1 cellular context compared by ENCODE assay signal in genomic region chr5:32320576-32320975, GRCh38.
TF ChIP-seq lines count a peak whose summit lies in the region.

No MANE protein-coding gene starts in this region.

TF ChIP-seq in HepG2, 621 proteins besides CTCF, POLR2A, EP300 and RAD21:
- TF ChIP-seq ZNF687 (CRISPR knock-in tag; IDR thresholded peaks at IDR 0.05) (0 out of 2 replicates have a peak, but pooled peaks have one; percentile 12), ISX (CRISPR knock-in tag; conservative IDR thresholded peaks at IDR 0.05) (no peak)
